29 cellular contexts compared by ENCODE assay signal in the genomic region with DNA sequence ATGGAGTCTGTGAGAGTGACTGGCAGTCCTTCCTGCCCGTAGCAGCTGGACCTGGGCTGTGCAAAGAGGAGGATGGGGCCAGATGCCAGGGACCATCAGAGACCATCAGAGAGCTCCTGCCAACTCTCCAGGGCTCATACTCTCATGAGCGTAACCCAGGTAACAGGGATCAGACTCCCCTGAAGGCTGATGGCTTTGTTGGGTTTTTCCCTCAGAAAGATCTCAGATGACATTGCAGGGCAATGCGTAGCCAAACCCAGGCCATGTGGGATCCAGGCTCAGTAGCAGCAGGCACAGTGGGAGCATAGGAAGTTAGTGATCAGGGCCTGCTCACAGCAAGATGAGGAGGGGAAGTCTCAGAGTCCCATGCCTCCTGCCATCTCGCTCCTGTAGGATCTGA.
"Had no signal": no experiment of that assay in that cellular context is flagged by ENCODE, and none has a peak within 500 bp of the region (broad histone marks: within the 10 kb centered on the region; RNA-seq: fewer than 3 reads in every experiment).

No MANE protein-coding gene starts in this region.

- H3K27ac Mint-ChIP-seq: endodermal cell; naive thymus-derived CD8-positive, alpha-beta T cell; nephron progenitor cell had no signal

- H3K4me1 Mint-ChIP-seq: endodermal cell; naive thymus-derived CD8-positive, alpha-beta T cell had no signal

- ATAC-seq: esophagus mucosa; gastroesophageal sphincter; left colon; left ventricle myocardium superior; lower lobe of right lung; naive thymus-derived CD8-positive, alpha-beta T cell; pancreas; right lobe of liver; stimulated activated naive CD8-positive, alpha-beta T cell treated with anti-CD3 and anti-CD28 coated beads, Interleukin-15, Interleukin-2, amounts not matched to agents 100 U/mL and 50 U/mL, for 24 hours; upper lobe of right lung had no signal

- H3K4me3 Mint-ChIP-seq: endodermal cell; immature natural killer cell; naive thymus-derived CD8-positive, alpha-beta T cell; nephron progenitor cell had no signal

- DNase-seq: dorsolateral prefrontal cortex; effector CD4-positive, alpha-beta T cell; endodermal cell; foreskin fibroblast; glutamatergic neuron; hypothalamus; immature natural killer cell; islet precursor cell; kidney glomerular epithelial cell; left colon; left ventricle myocardium superior; lower lobe of right lung; naive thymus-derived CD8-positive, alpha-beta T cell; nephron progenitor cell; occipital lobe; pancreas; retina; right lobe of liver; small intestine; stimulated activated CD4-positive, alpha-beta T cell treated with anti-CD3 and anti-CD28 coated beads, Interleukin-15, amount 100 ng/mL, for 24 hours; stimulated activated CD4-positive, alpha-beta T cell treated with anti-CD3 and anti-CD28 coated beads, Interleukin-2, amount 100 ng/mL, for 48 hours; stimulated activated naive CD8-positive, alpha-beta T cell treated with anti-CD3 and anti-CD28 coated beads, Interleukin-15, Interleukin-2, amounts not matched to agents 100 U/mL and 50 U/mL, for 24 hours; substantia nigra; testis; tibial artery; upper lobe of right lung; uterus had no signal
